ENCODE assay signal across 8 cellular contexts in the genomic region with DNA sequence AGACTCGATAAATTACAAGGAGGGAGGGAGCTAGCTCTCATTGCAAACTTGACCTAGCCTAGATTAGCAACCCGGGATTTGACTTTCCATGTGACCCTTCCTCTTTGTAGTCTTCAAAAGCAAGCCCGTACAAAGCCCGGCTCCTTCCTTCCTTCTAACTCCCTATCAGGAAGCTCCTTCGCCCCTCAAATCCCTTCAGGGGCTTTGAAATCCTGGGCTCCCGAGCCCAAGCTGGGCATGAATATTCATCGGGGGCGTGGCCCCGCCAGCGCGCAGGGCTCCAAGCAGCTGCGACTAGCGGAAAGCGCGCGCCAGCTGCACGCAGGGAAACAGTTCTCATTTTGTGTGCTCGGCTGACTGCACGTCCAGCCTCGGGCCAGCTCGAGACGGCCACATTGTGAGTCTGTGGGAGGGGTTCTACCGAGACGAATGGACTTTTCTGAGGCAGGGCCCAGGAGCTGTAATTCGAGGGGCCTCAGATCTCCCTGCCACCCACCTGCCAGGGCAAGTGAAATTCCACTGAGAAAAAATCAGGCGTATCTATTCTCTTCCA.
DNase-seq lines count a peak whose midpoint lies in the region; ATAC-seq and TF ChIP-seq lines count a peak whose summit lies in the region.

No MANE protein-coding gene starts in this region.

- no peaks in the 10 kb centered on the region for H4K20me1 ChIP-seq in PC-3 (ENCODE audit: low read length)

- peak overlapping the region; percentile 60; the same call in 1 of the 2 replicates for H3K27ac ChIP-seq in HUES64 (ENCODE audit: low read depth, low read length)
- no peak overlapping the region for H3K27ac ChIP-seq in PC-3 (ENCODE audit: low read length)

- H3K27ac Mint-ChIP-seq in natural killer cell, result no peak overlapping the region

- H3K9me3 ChIP-seq in HUES64 (ENCODE audit: insufficient read depth, low read depth, low read length), result no peaks in the 10 kb centered on the region
- H3K9me3 ChIP-seq in PC-3 (ENCODE audit: low read length), result no peaks in the 10 kb centered on the region

- H3K4me3 ChIP-seq in HUES64 (ENCODE audit: low read length) (peak overlapping the region; percentile 49), PC-3 (ENCODE audit: low read length) (peak overlapping the region; percentile 72), fibroblast of the aortic adventitia (ENCODE audit: low read depth, low read length) (peak overlapping the region; percentile 56)

- peak overlapping the region; percentile 87 for H3K4me3 Mint-ChIP-seq in natural killer cell

- 1% methylated on average over 26 of the region's 26 CpGs for whole genome bisulfite sequencing in HUES64

- peak overlapping the region; percentile 87 for H3K4me2 ChIP-seq in PC-3 (ENCODE audit: low read length)

- no TSS peak for BruUV-seq in PC-3 (replicated peaks; lab: Mats Ljungman, UMichigan)

- peaks cover 29% of the 10 kb centered on the region for H3K4me1 ChIP-seq in HUES64 (ENCODE audit: insufficient read depth, low read length)
- H3K4me1 ChIP-seq in PC-3 (ENCODE audit: insufficient read depth, low read length), result no peaks in the 10 kb centered on the region

- H3K27me3 Mint-ChIP-seq in natural killer cell (ENCODE audit: low read depth in 2 of 2), result peaks cover 20 to 58% of the 10 kb centered on the region in 2 donors

- no peaks in the 10 kb centered on the region for H3K79me2 ChIP-seq in PC-3 (ENCODE audit: low read length)

- no peaks in the 10 kb centered on the region for H3K36me3 Mint-ChIP-seq in natural killer cell

- peak overlapping the region; percentile 91 for H2AFZ ChIP-seq in PC-3 (ENCODE audit: low read length)

- H3K36me3 ChIP-seq in HUES64 (ENCODE audit: insufficient read depth, low read length), result no peaks in the 10 kb centered on the region
- no peaks in the 10 kb centered on the region for H3K36me3 ChIP-seq in PC-3 (ENCODE audit: low read depth, low read length)

- DNase-seq in DMS153 (lab: John Stamatoyannopoulos, UW) (peak; percentile 77), PC-3 (peak; percentile 67), fibroblast of the aortic adventitia (ENCODE audit: low read depth) (peak; percentile 40), natural killer cell (peak; percentile 27), superior temporal gyrus (ENCODE audit: extremely low spot score) (peak; percentile 96)
- DNase-seq in activated effector memory CD4-positive, alpha-beta T cell treated with Interleukin-2 at 50 U/mL for 16 hours, result peak; percentile 45

- CTCF ChIA-PET in PC-3 (lab: Charles Lee), result interaction anchor here (0.7 to 1.4 kb wide), 2 partner anchors 70 to 84 kb away, joined by 3 to 4 read pairs; no protein-coding TSS in a partner anchor

- H3K27me3 ChIP-seq in HUES64 (ENCODE audit: insufficient read depth, low read length) (peaks cover 8% of the 10 kb centered on the region; the same call in 1 of the 2 replicates), PC-3 (ENCODE audit: low read length) (no peaks in the 10 kb centered on the region)

- no peaks in the 10 kb centered on the region for H3K9me3 Mint-ChIP-seq in natural killer cell

- POLR2A ChIA-PET in PC-3 (lab: Charles Lee; ENCODE audit: unreplicated experiment), result interaction anchor here (0.6 kb wide), 1 partner anchor 999 kb away, joined by 5 read pairs; no protein-coding TSS in a partner anchor

- TF ChIP-seq CTCF in PC-3 (conservative IDR thresholded peaks at IDR 0.05; ENCODE audit: low read depth, low read length), result no peak
- peak; percentile 13 for TF ChIP-seq CTCF in fibroblast of the aortic adventitia (IDR thresholded peaks at IDR 0.05; ENCODE audit: insufficient read depth, low read length)
- no peak for TF ChIP-seq CTCF in natural killer cell (IDR thresholded peaks at IDR 0.05)

- ATAC-seq in GM21526 (IDR thresholded peaks at IDR 0.05; ENCODE audit: low FRiP score, unreplicated experiment) (peak; percentile 90), PC-3 (peak; percentile 97), natural killer cell (peak; percentile 80 to 92 (median 84))

- peak overlapping the region; percentile 45 for H3K9ac ChIP-seq in HUES64 (ENCODE audit: low read depth, low read length)
- no peak overlapping the region for H3K9ac ChIP-seq in PC-3 (ENCODE audit: low read length)

- peaks cover 13 to 14% of the 10 kb centered on the region in 2 donors for H3K4me1 Mint-ChIP-seq in natural killer cell

- no peaks in the 10 kb centered on the region for H3F3A ChIP-seq in PC-3 (ENCODE audit: low read length, unreplicated experiment)

- intact Hi-C loops in PC-3 (cut with micrococcal nuclease) (loop anchor here (5.0 kb wide), 1 partner anchor 441 kb away; no protein-coding TSS in a partner anchor), natural killer cell (cut with micrococcal nuclease) (no loop called here)

- H3K9me2 ChIP-seq in PC-3 (replicated peaks; ENCODE audit: low read length), result no peaks in the 10 kb centered on the region

Comparison
In these comparisons a context has a peak if more than half of its experiments do, and no peak if none do; other contexts are left out.
1. DNase-seq: peak in every context shown above with its lines; median percentile 96 in superior temporal gyrus; 77 in DMS153; 67 in PC-3; 45 in activated effector memory CD4-positive, alpha-beta T cell treated with Interleukin-2 at 50 U/mL for 16 hours; 40 in fibroblast of the aortic adventitia; 27 in natural killer cell.